ENCODE assay signal across 22 cellular contexts in genomic region chr21:27086630-27087029, GRCh38.
DNase-seq lines count a peak whose midpoint lies in the region; ATAC-seq, FAIRE-seq and TF ChIP-seq lines count a peak whose summit lies in the region.
"Had no signal": no experiment of that assay in that cellular context is flagged by ENCODE, and none has a peak within 500 bp of the region (broad histone marks: within the 10 kb centered on the region; RNA-seq: fewer than 3 reads in every experiment).

No MANE protein-coding gene starts in this region.

- H3K27ac ChIP-seq in HepG2 (ENCODE audit: extremely low read length, insufficient read depth, low read length): no peak overlapping the region
- no peak overlapping the region for H3K27ac ChIP-seq in right lobe of liver
- H3K27ac ChIP-seq in kidney (ENCODE audit: low read depth in 2 of 2, low read length in 2 of 2): no peak overlapping the region
- H3K27ac ChIP-seq in osteoblast (ENCODE audit: low read depth, low read length): no peak overlapping the region
- H3K27ac ChIP-seq: 22Rv1; A549; BLaER1 treated with 17β-estradiol and CSF1 and Interleukin-3, amounts not matched to agents 10 nM and 100 nM; C4-2B had no signal

- CTCF ChIA-PET in HepG2 (lab: Yijun Ruan, JAX; ENCODE audit: low intra/inter-chr PET ratio, low total read pairs): no interaction called here
- CTCF ChIA-PET in activated naive CD4-positive, alpha-beta T cell treated with anti-CD3 and anti-CD28 coated beads, Interleukin-2, amount 10 ng/mL, durations not matched to agents 7 days and 5 days (lab: Charles Lee): no interaction called here

- POLR2A ChIA-PET in HepG2 (lab: Yijun Ruan, JAX): no interaction called here

- no peaks in the 10 kb centered on the region for H3K4me1 Mint-ChIP-seq in activated naive CD4-positive, alpha-beta T cell treated with anti-CD3 and anti-CD28 coated beads, Interleukin-2, amount 10 ng/mL, durations not matched to agents 7 days and 5 days
- H3K4me1 Mint-ChIP-seq in chondrocyte (ENCODE audit: low read depth): peaks cover 15% of the 10 kb centered on the region
- H3K4me1 Mint-ChIP-seq: B cell had no signal

- 6% methylated on average over 2 of the region's 2 CpGs for WGBS in HepG2 (ENCODE audit: low lambda C conversion rate)
- WGBS in right lobe of liver (ENCODE audit: insufficient coverage, low coverage, low lambda C conversion rate, missing lambda C conversion rate): 72% methylated on average over 2 of the region's 2 CpGs

- H3K36me3 ChIP-seq in HepG2 (replicated peaks in 1 of 2; ENCODE audit: control insufficient read depth in 1 of 2, insufficient read depth in 2 of 2, low read length in 2 of 2) (no peaks in the 10 kb centered on the region), right lobe of liver (no peaks in the 10 kb centered on the region), kidney (ENCODE audit: control insufficient read depth in 1 of 2, insufficient read depth in 2 of 2, low read length in 2 of 2) (no peaks in the 10 kb centered on the region), osteoblast (ENCODE audit: insufficient read depth, low read length) (no peaks in the 10 kb centered on the region)
- H3K36me3 ChIP-seq: BLaER1 treated with 17β-estradiol and CSF1 and Interleukin-3, amounts not matched to agents 10 nM and 100 nM had no signal

- TF ChIP-seq CTCF in HepG2 (CRISPR knock-in tag; IDR thresholded peaks at IDR 0.05) (no peak), right lobe of liver (IDR thresholded peaks at IDR 0.05) (no peak), kidney (IDR thresholded peaks at IDR 0.05; ENCODE audit: borderline replicate concordance, extremely low read depth, insufficient read depth) (no peak), osteoblast (IDR thresholded peaks at IDR 0.05; ENCODE audit: extremely low read depth, low read depth, low read length) (no peak), chondrocyte (IDR thresholded peaks at IDR 0.05) (no peak)

- no peak for TF ChIP-seq EP300 in HepG2 (IDR thresholded peaks at IDR 0.05; ENCODE audit: low read depth in 2 of 2, low read length in 2 of 2)
- TF ChIP-seq EP300 in HepG2 (CRISPR knock-in tag; IDR thresholded peaks at IDR 0.05; ENCODE audit: borderline replicate concordance): no peak

- no peaks in the 10 kb centered on the region for H3K27me3 ChIP-seq in HepG2 (ENCODE audit: control insufficient read depth in 1 of 2, insufficient read depth in 2 of 2, low read length in 2 of 2)
- no peaks in the 10 kb centered on the region for H3K27me3 ChIP-seq in right lobe of liver
- no peaks in the 10 kb centered on the region for H3K27me3 ChIP-seq in osteoblast (ENCODE audit: insufficient read depth, low read length)
- H3K27me3 ChIP-seq: BLaER1 treated with 17β-estradiol and CSF1 and Interleukin-3, amounts not matched to agents 10 nM and 100 nM had no signal

- TF ChIP-seq RAD21 in HepG2 (CRISPR knock-in tag; IDR thresholded peaks at IDR 0.05): no peak

- peaks cover 5% of the 10 kb centered on the region for H3K9me3 Mint-ChIP-seq in activated naive CD4-positive, alpha-beta T cell treated with anti-CD3 and anti-CD28 coated beads, Interleukin-2, amount 10 ng/mL, durations not matched to agents 7 days and 5 days
- peaks cover 4% of the 10 kb centered on the region for H3K9me3 Mint-ChIP-seq in chondrocyte (ENCODE audit: low read depth)

- in situ Hi-C loops in HepG2 (cut with HindIII; ENCODE audit: extremely low pct_ligation_motif_present, low pct_unique_long_range_greater_than_20kb): no loop called here

- H3K9me3 ChIP-seq in HepG2 (ENCODE audit: low read length) (peaks cover 91% of the 10 kb centered on the region), right lobe of liver (no peaks in the 10 kb centered on the region), kidney (ENCODE audit: control insufficient read depth in 1 of 2, low read length in 2 of 2) (no peaks in the 10 kb centered on the region), osteoblast (ENCODE audit: low read depth, low read length) (no peaks in the 10 kb centered on the region)
- H3K9me3 ChIP-seq: A549; BLaER1 treated with 17β-estradiol and CSF1 and Interleukin-3, amounts not matched to agents 10 nM and 100 nM; Caco-2 had no signal

- H3K36me3 Mint-ChIP-seq in activated naive CD4-positive, alpha-beta T cell treated with anti-CD3 and anti-CD28 coated beads, Interleukin-2, amount 10 ng/mL, durations not matched to agents 7 days and 5 days: no peaks in the 10 kb centered on the region
- no peaks in the 10 kb centered on the region for H3K36me3 Mint-ChIP-seq in chondrocyte (ENCODE audit: low read depth)
- H3K36me3 Mint-ChIP-seq: CD8-positive, alpha-beta T cell had no signal

- TF ChIP-seq POLR2A in HepG2 (IDR thresholded peaks at IDR 0.05; ENCODE audit: insufficient read depth in 1 of 2, low read depth in 2 of 2, low read length in 2 of 2) (no peak), right lobe of liver (IDR thresholded peaks at IDR 0.05) (no peak)

- ATAC-seq in HepG2 (no peak), right lobe of liver (no peak)
- ATAC-seq: A549; CD8-positive, alpha-beta T cell had no signal

- no peak overlapping the region for H3K4me3 Mint-ChIP-seq in activated naive CD4-positive, alpha-beta T cell treated with anti-CD3 and anti-CD28 coated beads, Interleukin-2, amount 10 ng/mL, durations not matched to agents 7 days and 5 days
- no peak overlapping the region for H3K4me3 Mint-ChIP-seq in chondrocyte (ENCODE audit: unreplicated experiment)
- H3K4me3 Mint-ChIP-seq: B cell; CD4-positive, alpha-beta T cell; CD8-positive, alpha-beta T cell had no signal

- BruUV-seq in HepG2 (replicated peaks; lab: Mats Ljungman, UMichigan): no TSS peak

- no peaks in the 10 kb centered on the region for H3K79me2 ChIP-seq in HepG2 (ENCODE audit: insufficient read depth, low read length)
- H3K79me2 ChIP-seq in osteoblast (ENCODE audit: insufficient read depth, low read length): no peaks in the 10 kb centered on the region

- H3K4me3 ChIP-seq in HepG2 (replicated peaks in 1 of 3; ENCODE audit: insufficient read depth in 1 of 3, low read depth in 2 of 3, low read length in 3 of 3) (no peak overlapping the region), right lobe of liver (no peak overlapping the region), kidney (ENCODE audit: low read length in 2 of 2) (no peak overlapping the region), osteoblast (ENCODE audit: insufficient read depth, low read length) (no peak overlapping the region)
- H3K4me3 ChIP-seq: A549; BLaER1 treated with 17β-estradiol and CSF1 and Interleukin-3, amounts not matched to agents 10 nM and 100 nM had no signal

- intact Hi-C loops in HepG2 (cut with micrococcal nuclease; ENCODE audit: unreplicated experiment) (no loop called here), right lobe of liver (cut with DNase I) (no loop called here), kidney (cut with DNase I) (no loop called here)

- no peak overlapping the region for H3K27ac Mint-ChIP-seq in activated naive CD4-positive, alpha-beta T cell treated with anti-CD3 and anti-CD28 coated beads, Interleukin-2, amount 10 ng/mL, durations not matched to agents 7 days and 5 days
- H3K27ac Mint-ChIP-seq in chondrocyte (ENCODE audit: unreplicated experiment): no peak overlapping the region
- H3K27ac Mint-ChIP-seq: B cell; CD4-positive, alpha-beta T cell; CD8-positive, alpha-beta T cell had no signal

- H2AFZ ChIP-seq in HepG2 (ENCODE audit: low read length) (no peak overlapping the region), osteoblast (ENCODE audit: low read length) (no peak overlapping the region)

- H4K20me1 ChIP-seq in HepG2 (ENCODE audit: insufficient read depth, low read length): no peaks in the 10 kb centered on the region
- no peaks in the 10 kb centered on the region for H4K20me1 ChIP-seq in osteoblast (ENCODE audit: insufficient read depth, low read length)
- H4K20me1 ChIP-seq: BLaER1 treated with 17β-estradiol and CSF1 and Interleukin-3, amounts not matched to agents 10 nM and 100 nM had no signal

- H3K4me2 ChIP-seq in HepG2 (ENCODE audit: low read depth, low read length): no peak overlapping the region
- H3K4me2 ChIP-seq in osteoblast (ENCODE audit: insufficient read depth, low read length): no peak overlapping the region
- H3K4me2 ChIP-seq: A549; BLaER1 treated with 17β-estradiol and CSF1 and Interleukin-3, amounts not matched to agents 10 nM and 100 nM had no signal

- FAIRE-seq in HepG2 (lab: Jason Lieb, UNC) (no peak), kidney (lab: Jason Lieb, UNC) (peak; percentile 51)
- FAIRE-seq: A549, D721Med, G401.6, GM12891 had no signal

- DNase-seq in HepG2 (ENCODE audit: low spot score) (no peak), right lobe of liver (no peak), kidney (no peak), osteoblast (ENCODE audit: insufficient read length, low spot score, missing footprints) (peak; percentile 9), chondrocyte (ENCODE audit: low spot score) (no peak), NCI-H524 treated with DMSO at 0.1 percent for 48 hours (lab: John Stamatoyannopoulos, UW) (no peak)
- DNase-seq in activated naive CD4-positive, alpha-beta T cell treated with anti-CD3 and anti-CD28 coated beads, Interleukin-2, amount 10 ng/mL, durations not matched to agents 7 days and 5 days: no peak
- DNase-seq: AML-193; Caco-2; Calu3; CD4-positive, alpha-beta T cell; CD8-positive, alpha-beta T cell; DMS79 treated with DMSO at 0.1 percent for 48 hours; GF-D8 had no signal

- no peaks in the 10 kb centered on the region for H3K27me3 Mint-ChIP-seq in activated naive CD4-positive, alpha-beta T cell treated with anti-CD3 and anti-CD28 coated beads, Interleukin-2, amount 10 ng/mL, durations not matched to agents 7 days and 5 days
- H3K27me3 Mint-ChIP-seq in chondrocyte (ENCODE audit: low read depth): no peaks in the 10 kb centered on the region
- H3K27me3 Mint-ChIP-seq: B cell; CD4-positive, alpha-beta T cell had no signal

- H3K4me1 ChIP-seq in HepG2 (ENCODE audit: insufficient read depth, low read length) (no peaks in the 10 kb centered on the region), right lobe of liver (no peaks in the 10 kb centered on the region), kidney (ENCODE audit: control insufficient read depth in 1 of 2, insufficient read depth in 1 of 2, low read depth in 1 of 2, low read length in 2 of 2) (no peaks in the 10 kb centered on the region), osteoblast (ENCODE audit: insufficient read depth, low read length) (no peaks in the 10 kb centered on the region)
- H3K4me1 ChIP-seq: A549; BLaER1 treated with 17β-estradiol and CSF1 and Interleukin-3, amounts not matched to agents 10 nM and 100 nM; Caco-2 had no signal

- H3K9ac ChIP-seq in HepG2 (ENCODE audit: insufficient read depth, low read depth, low read length) (no peak overlapping the region), kidney (ENCODE audit: low read length in 2 of 2) (no peak overlapping the region)
- H3K9ac ChIP-seq: BLaER1 treated with 17β-estradiol and CSF1 and Interleukin-3, amounts not matched to agents 10 nM and 100 nM had no signal

TF ChIP-seq in HepG2, 621 proteins besides CTCF, POLR2A, EP300 and RAD21 (continues in another document):
- no peak for TF ChIP-seq ZNF232 (CRISPR knock-in tag; IDR thresholded peaks at IDR 0.05; ENCODE audit: borderline replicate concordance)
- TF ChIP-seq NFYB (CRISPR knock-in tag; IDR thresholded peaks at IDR 0.05): no peak
